ENCODE assay signal across 1 cellular context in genomic region chr6:167000759-167001158, GRCh38.
TF ChIP-seq lines count a peak whose summit lies in the region.

No MANE protein-coding gene starts in this region.

TF ChIP-seq in GM23338, 12 proteins besides CTCF, POLR2A, EP300 and RAD21 (continued from another document):
- TF ChIP-seq ZNF114 (CRISPR knock-in tag; IDR thresholded peaks at IDR 0.05) (no peak), EZH2phosphoT487 (IDR thresholded peaks at IDR 0.05; ENCODE audit: unreplicated experiment) (no peak), JUNB (IDR thresholded peaks at IDR 0.05; ENCODE audit: unreplicated experiment) (no peak), ZNF331 (CRISPR knock-in tag; IDR thresholded peaks at IDR 0.05; ENCODE audit: low read depth) (no peak), CREB1 (CRISPR knock-in tag; IDR thresholded peaks at IDR 0.05; ENCODE audit: low read depth) (no peak), POLR2AphosphoS5 (IDR thresholded peaks at IDR 0.05; ENCODE audit: low read depth) (no peak), NANOG (IDR thresholded peaks at IDR 0.05; ENCODE audit: borderline replicate concordance) (no peak), ZNF462 (CRISPR knock-in tag; IDR thresholded peaks at IDR 0.05) (no peak), ETS1 (IDR thresholded peaks at IDR 0.05) (no peak)
